8 cellular contexts compared by ENCODE assay signal in genomic region chr1:7940745-7941436, GRCh38. TPM values are rescaled to one million over a fixed set of nuclear protein-coding genes. Genes with fewer than 3 reads are reported as not detected.
DNase-seq lines count a peak whose midpoint lies in the region; ATAC-seq lines count a peak whose summit lies in the region.

Gene TNFRSF9, minus strand, starts transcription at chr1:7940839. Its CDS starts 845 bp downstream, at chr1:7939994.

- H3K4me1 ChIP-seq in GM23248 (ENCODE audit: insufficient read depth): no peaks in the 10 kb centered on the region
- H3K4me1 ChIP-seq in effector memory CD4-positive, alpha-beta T cell (ENCODE audit: control insufficient read depth, insufficient read depth, low read length, poor library complexity, severe bottlenecking): peaks cover 8% of the 10 kb centered on the region

- no peaks in the 10 kb centered on the region for H3K79me2 ChIP-seq in GM23248 (ENCODE audit: insufficient read depth)

- WGBS in GM23248 (ENCODE audit: low coverage in 1 of 2, low lambda C conversion rate in 2 of 2, missing lambda C conversion rate in 2 of 2), 2 experiments: 69 to 70% methylated on average over 14 of the region's 14 CpGs

- intact Hi-C loops in Right ventricle myocardium inferior (cut with DNase I): no loop called here

- H4K20me1 ChIP-seq in GM23248 (ENCODE audit: insufficient read depth): no peaks in the 10 kb centered on the region

- no peaks in the 10 kb centered on the region for H3K36me3 ChIP-seq in GM23248 (ENCODE audit: low read depth)
- no peaks in the 10 kb centered on the region for H3K36me3 ChIP-seq in effector memory CD4-positive, alpha-beta T cell (ENCODE audit: control insufficient read depth, insufficient read depth, low read length)

- DNase-seq in GM23248: peak; percentile 24
- DNase-seq in activated CD4-positive, alpha-beta T cell treated with anti-CD3 and anti-CD28 coated beads for 24 hours (ENCODE audit: low read depth in 2 of 2): peak; percentile 64 to 80
- DNase-seq in effector memory CD4-positive, alpha-beta T cell: peak; percentile 58 to 60 (median 59)
- DNase-seq in stimulated activated CD4-positive, alpha-beta T cell treated with anti-CD3 and anti-CD28 coated beads, Interleukin-2, amount 100 ng/mL, for 4 hours (ENCODE audit: low read depth): peak; percentile 76
- no peak for DNase-seq in NCI-H345 (lab: John Stamatoyannopoulos, UW)
- DNase-seq in Right ventricle myocardium inferior (ENCODE audit: missing footprints): no peak
- no peak for DNase-seq in amniotic stem cell (lab: John Stamatoyannopoulos, UW)
- no peak for DNase-seq in Ammon's horn (ENCODE audit: low spot score)

- no peaks in the 10 kb centered on the region for H3K9me2 ChIP-seq in GM23248 (ENCODE audit: insufficient read depth)

- in situ Hi-C loops in GM23248 (cut with MboI): no loop called here

- no peak within 1 kb of the TSS for H3K4me3 ChIP-seq in GM23248
- H3K4me3 ChIP-seq in effector memory CD4-positive, alpha-beta T cell (ENCODE audit: insufficient read depth, low read depth, low read length, poor library complexity, severe bottlenecking): no peak within 1 kb of the TSS

- no peaks in the 10 kb centered on the region for H3K9me3 ChIP-seq in GM23248 (ENCODE audit: low read depth)
- H3K9me3 ChIP-seq in effector memory CD4-positive, alpha-beta T cell (ENCODE audit: control insufficient read depth, low read length): no peaks in the 10 kb centered on the region

- no peaks in the 10 kb centered on the region for H3F3A ChIP-seq in GM23248 (ENCODE audit: insufficient read depth)

- H3K27me3 ChIP-seq in GM23248 (replicated peaks; ENCODE audit: insufficient read depth): peaks cover 6% of the 10 kb centered on the region
- H3K27me3 ChIP-seq in effector memory CD4-positive, alpha-beta T cell (replicated peaks; ENCODE audit: control insufficient read depth, insufficient read depth, low read length, poor library complexity, severe bottlenecking): peaks cover 6% of the 10 kb centered on the region

- H3K4me2 ChIP-seq in GM23248 (ENCODE audit: unreplicated experiment): peak within 1 kb of the TSS; percentile 34

- ATAC-seq in Right ventricle myocardium inferior: no peak

- H3K27ac ChIP-seq in GM23248: no peak within 1 kb of the TSS
- no peak within 1 kb of the TSS for H3K27ac ChIP-seq in effector memory CD4-positive, alpha-beta T cell (ENCODE audit: insufficient read depth, low read length, poor library complexity, severe bottlenecking)

- H2AFZ ChIP-seq in GM23248: no peak within 1 kb of the TSS

- no peak within 1 kb of the TSS for H3K9ac ChIP-seq in GM23248

RNA-seq across cellular contexts. Expression of gene TNFRSF9, which starts in this region (rescaled TPM):
- 0.13 TPM in 1 of 2 replicates, not detected in the other for total RNA-seq in GM23248 (2014; rRNA removed; shearing (Covaris generic))
- not detected in 2 replicates for polyA plus RNA-seq in GM23248 (2016; fragmentation: Nextera tagmentation; extraction: Ambion mirVana)
- not detected for total RNA-seq in Right ventricle myocardium inferior

Comparison
In these comparisons a context has a peak if more than half of its experiments do, and no peak if none do; other contexts are left out.
1. Peak in DNase-seq and H3K4me2 ChIP-seq in GM23248; RNA of the gene not detected or under 1 TPM.
2. DNase-seq: peak in activated CD4-positive, alpha-beta T cell treated with anti-CD3 and anti-CD28 coated beads for 24 hours (2 of 2), effector memory CD4-positive, alpha-beta T cell (3 of 3) and stimulated activated CD4-positive, alpha-beta T cell treated with anti-CD3 and anti-CD28 coated beads, Interleukin-2, amount 100 ng/mL, for 4 hours (single experiment); none in NCI-H345 (single experiment), Right ventricle myocardium inferior (single experiment), amniotic stem cell (single experiment) and Ammon's horn (single experiment).